Comparison of ENCODE assay signal across 10 cellular contexts in genomic region chr18:77114070-77114563, GRCh38. TPM values are rescaled to one million over a fixed set of nuclear protein-coding genes. Genes with fewer than 3 reads are reported as not detected.
A peak's percentile ranks its signal among the peaks of the same experiment; 100 is the strongest.
DNase-seq lines count a peak whose midpoint lies in the region; ATAC-seq and TF ChIP-seq lines count a peak whose summit lies in the region.
"Had no signal": no experiment of that assay in that cellular context is flagged by ENCODE, and none has a peak within 500 bp of the region (broad histone marks: within the 10 kb centered on the region; RNA-seq: fewer than 3 reads in every experiment).

No MANE protein-coding gene starts in this region.

- H3K27me3 ChIP-seq in heart left ventricle (no peaks in the 10 kb centered on the region), endodermal cell (ENCODE audit: control insufficient read depth, insufficient read depth, low read length, poor library complexity, severe bottlenecking) (no peaks in the 10 kb centered on the region), vagina (no peaks in the 10 kb centered on the region)

- no peak for TF ChIP-seq CTCF in heart left ventricle (IDR thresholded peaks at IDR 0.05)
- TF ChIP-seq CTCF in endodermal cell (conservative IDR thresholded peaks at IDR 0.05), result no peak
- no peak for TF ChIP-seq CTCF in natural killer cell (IDR thresholded peaks at IDR 0.05)
- TF ChIP-seq CTCF in vagina (IDR thresholded peaks at IDR 0.05), result no peak

- no peak for TF ChIP-seq POLR2A in heart left ventricle (IDR thresholded peaks at IDR 0.05)
- no peak for TF ChIP-seq POLR2A in vagina (IDR thresholded peaks at IDR 0.05)

- H3K9ac ChIP-seq in endodermal cell (ENCODE audit: extremely low read depth, low read length, poor library complexity, severe bottlenecking), result no peak overlapping the region

- 34 to 44% (median 39%) methylated on average over 5 of the region's 5 CpGs for WGBS in heart left ventricle, 4 donors
- WGBS in endodermal cell (ENCODE audit: insufficient coverage in 1 of 2, insufficient read length in 1 of 2), 2 experiments, result 69 to 84% methylated on average over 3 to 5 of the region's 5 CpGs

- H3K4me1 ChIP-seq in heart left ventricle (peaks cover 0 to 76% (median 27%) of the 10 kb centered on the region in 12 donors), endodermal cell (ENCODE audit: control insufficient read depth, insufficient read depth, low read length) (peaks cover 14% of the 10 kb centered on the region), vagina (peaks cover 66% of the 10 kb centered on the region)
- H3K4me1 ChIP-seq: HAP-1 had no signal

- intact Hi-C loops in heart left ventricle (cut with DNase I), result loop anchor here in 2 of 10 donors (2.0 to 5.0 kb wide), 2 partner anchors 15 to 47 kb away; no protein-coding TSS in a partner anchor
- intact Hi-C loops in cardiac septum (cut with DNase I), result loop anchor here (1.0 kb wide), 1 partner anchor 29 kb away; no protein-coding TSS in a partner anchor
- intact Hi-C loops in natural killer cell (cut with micrococcal nuclease), result loop anchor here (1.0 to 2.0 kb wide), 3 partner anchors 8 to 13 kb away; no protein-coding TSS in a partner anchor
- intact Hi-C loops in vagina (cut with DNase I), result no loop called here

- H3K4me3 ChIP-seq in heart left ventricle (peak overlapping the region in 1 of 12 donors; percentile 44), endodermal cell (ENCODE audit: low read length) (no peak overlapping the region), vagina (peak overlapping the region in 1 of 2 donors; percentile 10)
- H3K4me3 ChIP-seq: HAP-1, thoracic aorta had no signal

- H3K4me3 Mint-ChIP-seq in endodermal cell, result no peak overlapping the region
- peak overlapping the region; percentile 75 for H3K4me3 Mint-ChIP-seq in natural killer cell

- H3K4me1 Mint-ChIP-seq in endodermal cell (peaks cover 38% of the 10 kb centered on the region), natural killer cell (peaks cover 89 to 93% of the 10 kb centered on the region in 2 donors)

- no peaks in the 10 kb centered on the region for H3K9me3 Mint-ChIP-seq in endodermal cell
- no peaks in the 10 kb centered on the region for H3K9me3 Mint-ChIP-seq in natural killer cell

- no peak for ATAC-seq in heart left ventricle
- ATAC-seq in natural killer cell, result no peak

- DNase-seq in heart left ventricle (no peak), cardiac septum (ENCODE audit: low spot score) (no peak), endodermal cell (no peak), natural killer cell (no peak), vagina (ENCODE audit: extremely low spot score in 2 of 2) (peak in 1 of 2 donors; percentile 61), NCI-H2196 (lab: John Stamatoyannopoulos, UW; ENCODE audit: unreplicated experiment) (no peak), caudate nucleus (lab: John Stamatoyannopoulos, UW) (no peak), putamen (ENCODE audit: low spot score) (no peak)

- peak overlapping the region; percentile 78 to 97 (median 90) for H3K27ac ChIP-seq in heart left ventricle
- peak overlapping the region; percentile 9 for H3K27ac ChIP-seq in endodermal cell (ENCODE audit: low read depth, low read length)
- H3K27ac ChIP-seq in vagina, result peak overlapping the region; percentile 95
- H3K27ac ChIP-seq in caudate nucleus (ENCODE audit: low read depth, low read length), result no peak overlapping the region

- H3K36me3 Mint-ChIP-seq in endodermal cell (ENCODE audit: low read depth) (peaks cover 8% of the 10 kb centered on the region), natural killer cell (no peaks in the 10 kb centered on the region)

- peaks cover 0 to 6% (median 0%) of the 10 kb centered on the region in 9 donors for H3K36me3 ChIP-seq in heart left ventricle
- no peaks in the 10 kb centered on the region for H3K36me3 ChIP-seq in endodermal cell (ENCODE audit: control insufficient read depth, insufficient read depth, low read length)
- H3K36me3 ChIP-seq in vagina, result no peaks in the 10 kb centered on the region
- H3K36me3 ChIP-seq: HAP-1, thoracic aorta had no signal

- no peaks in the 10 kb centered on the region for H3K9me3 ChIP-seq in heart left ventricle
- H3K9me3 ChIP-seq in endodermal cell (ENCODE audit: control insufficient read depth, low read length), result no peaks in the 10 kb centered on the region
- no peaks in the 10 kb centered on the region for H3K9me3 ChIP-seq in vagina
- H3K9me3 ChIP-seq: HAP-1, thoracic aorta had no signal

- H3K27ac Mint-ChIP-seq in endodermal cell (peak overlapping the region; percentile 84), natural killer cell (peak overlapping the region; percentile 87 to 94)

- H3K27me3 Mint-ChIP-seq in endodermal cell (ENCODE audit: insufficient read depth) (no peaks in the 10 kb centered on the region), natural killer cell (ENCODE audit: low read depth in 2 of 2) (no peaks in the 10 kb centered on the region)

RNA-seq across cellular contexts. Expression of gene MBP, which starts 18.5 kb away (rescaled TPM):
- 10 to 100 TPM; 15.8 to 93.0 (median 38.8) TPM for total RNA-seq in heart left ventricle
- 10 to 100 TPM in 1 of 2 donors, 1 to 10 TPM in 1; 7.7 to 11.3 TPM for polyA plus RNA-seq in heart left ventricle
- 37.7 TPM for total RNA-seq in cardiac septum
- 10 to 100 TPM; 16.3 to 19.0 TPM for total RNA-seq in endodermal cell
- 2.6 TPM for polyA plus RNA-seq in endodermal cell (2013, experiment 1 of 2)
- 2.1 TPM for polyA plus RNA-seq in endodermal cell (2013, experiment 2 of 2)
- total RNA-seq in natural killer cell, result 100 to 1,000 TPM; 183 to 344 (median 325) TPM
- total RNA-seq in vagina, result 33.6 TPM
